9 cellular contexts compared by ENCODE assay signal in the genomic region with DNA sequence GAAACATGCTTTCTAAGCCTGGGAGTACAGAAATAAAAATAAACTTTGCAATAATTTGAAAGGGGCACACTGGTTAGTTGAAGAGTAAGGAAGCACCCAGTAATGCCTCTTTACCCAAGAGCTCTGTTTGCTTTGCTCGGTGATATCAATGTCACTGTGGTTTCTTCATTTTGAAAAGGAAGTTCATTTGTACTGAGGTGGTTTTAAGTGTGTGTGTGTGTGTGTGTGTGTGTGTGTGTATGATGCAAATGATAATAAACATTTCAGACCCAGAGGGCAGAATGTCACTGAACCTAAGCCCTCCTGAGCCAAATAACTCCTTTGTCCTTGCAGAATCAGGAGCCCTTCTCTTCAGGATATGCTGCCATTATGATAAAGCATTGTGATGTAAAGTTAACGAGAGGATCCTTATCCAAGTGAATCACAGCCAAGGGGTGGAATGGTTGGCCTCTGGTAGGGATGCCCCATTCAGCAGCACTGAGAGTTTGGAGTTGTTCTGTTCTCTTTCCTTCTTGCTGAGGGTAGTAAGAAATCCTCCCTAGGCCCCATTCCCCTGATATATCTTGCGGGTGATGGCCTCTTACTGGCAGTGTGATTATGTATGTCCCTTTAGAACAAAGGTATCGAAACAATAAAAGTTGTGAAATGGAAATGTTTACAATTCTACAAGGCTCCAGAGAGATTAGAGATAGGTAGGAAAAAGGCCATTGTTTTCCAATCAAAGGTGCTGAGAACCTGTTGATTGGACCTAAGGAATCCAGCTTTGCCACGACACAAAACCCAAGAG. TPM values are rescaled to one million over a fixed set of nuclear protein-coding genes. Genes with fewer than 3 reads are reported as not detected.
DNase-seq lines count a peak whose midpoint lies in the region; TF ChIP-seq lines count a peak whose summit lies in the region.
"Had no signal": no experiment of that assay in that cellular context is flagged by ENCODE, and none has a peak within 500 bp of the region (broad histone marks: within the 10 kb centered on the region; RNA-seq: fewer than 3 reads in every experiment).

No MANE protein-coding gene starts in this region.

- POLR2A ChIA-PET in HEK293T (lab: Yijun Ruan, JAX), result no interaction called here

- peaks cover 14% of the 10 kb centered on the region for H3F3A ChIP-seq in neural progenitor cell (ENCODE audit: low read depth)

- peaks cover 31% of the 10 kb centered on the region for H3K4me1 Mint-ChIP-seq in activated CD4-positive, alpha-beta T cell treated with anti-CD3 and anti-CD28 coated beads, Interleukin-2, amount 10 ng/mL, durations not matched to agents 24 days and 14 days
- H3K4me1 Mint-ChIP-seq in neural progenitor cell, result peaks cover 23% of the 10 kb centered on the region

- H2AFZ ChIP-seq in neural progenitor cell (replicated peaks), result no peak overlapping the region

- H3K27ac ChIP-seq in neural progenitor cell, result peak overlapping the region; percentile 16

- peaks cover 100% of the 10 kb centered on the region for H3K79me2 ChIP-seq in neural progenitor cell (ENCODE audit: low read depth)

- H3K9me3 ChIP-seq in neural progenitor cell (ENCODE audit: low read depth), result no peaks in the 10 kb centered on the region

- no peak overlapping the region for H3K27ac Mint-ChIP-seq in activated CD4-positive, alpha-beta T cell treated with anti-CD3 and anti-CD28 coated beads, Interleukin-2, amount 10 ng/mL, durations not matched to agents 24 days and 14 days
- no peak overlapping the region for H3K27ac Mint-ChIP-seq in neural progenitor cell
- H3K27ac Mint-ChIP-seq: nephron had no signal

- H3K27me3 ChIP-seq in neural progenitor cell, result no peaks in the 10 kb centered on the region

- TF ChIP-seq CTCF in neural progenitor cell (IDR thresholded peaks at IDR 0.05) (no peak), GM13976 (IDR thresholded peaks at IDR 0.05; ENCODE audit: borderline replicate concordance, control extremely low read depth, extremely low read depth, insufficient read depth, missing control alignments) (no peak)

- H3K4me1 ChIP-seq in neural progenitor cell, result peaks cover 78% of the 10 kb centered on the region

- peaks cover 27% of the 10 kb centered on the region for H3K27me3 Mint-ChIP-seq in activated CD4-positive, alpha-beta T cell treated with anti-CD3 and anti-CD28 coated beads, Interleukin-2, amount 10 ng/mL, durations not matched to agents 24 days and 14 days
- no peaks in the 10 kb centered on the region for H3K27me3 Mint-ChIP-seq in neural progenitor cell (ENCODE audit: insufficient read depth, low read depth)

- no peaks in the 10 kb centered on the region for H3K36me3 ChIP-seq in neural progenitor cell

- H3K9ac ChIP-seq in neural progenitor cell, result no peak overlapping the region

- DNase-seq in activated CD4-positive, alpha-beta T cell treated with anti-CD3 and anti-CD28 coated beads, Interleukin-2, amount 10 ng/mL, durations not matched to agents 24 days and 14 days, result peak; percentile 87
- DNase-seq in activated CD4-positive, alpha-beta T cell treated with anti-CD3 and anti-CD28 coated beads for 1 hour, result no peak
- DNase-seq in MV-4-11 (lab: John Stamatoyannopoulos, UW), result peak; percentile 82
- DNase-seq in activated gamma-delta T cell treated with anti-CD3 and anti-CD28 coated beads, Interleukin-2, amount 50 U/mL, for 16 hours (ENCODE audit: low read depth), result peak; percentile 32
- DNase-seq in neural progenitor cell (ENCODE audit: low spot score), result peak; percentile 36
- DNase-seq in HEK293T (ENCODE audit: extremely low spot score), result no peak
- DNase-seq in RPMI8226, result no peak
- DNase-seq in GM13976 (ENCODE audit: low spot score), result no peak

- in situ Hi-C loops in GM13976 (cut with MboI; ENCODE audit: low sequenced_read_pairs, unreplicated experiment), result no loop called here

- H3K4me3 ChIP-seq in neural progenitor cell, result no peak overlapping the region

- peak overlapping the region; percentile 51 for H3K4me2 ChIP-seq in neural progenitor cell

- peaks cover 73% of the 10 kb centered on the region for H4K20me1 ChIP-seq in neural progenitor cell (ENCODE audit: low read depth)

- CTCF ChIA-PET in HEK293T (lab: Yijun Ruan, JAX), result interaction anchor here (0.6 kb wide), 1 partner anchor 121 kb away, joined by 3 read pairs; no protein-coding TSS in a partner anchor

- peaks cover 2% of the 10 kb centered on the region for H3K36me3 Mint-ChIP-seq in activated CD4-positive, alpha-beta T cell treated with anti-CD3 and anti-CD28 coated beads, Interleukin-2, amount 10 ng/mL, durations not matched to agents 24 days and 14 days (ENCODE audit: low read depth)
- peaks cover 45% of the 10 kb centered on the region for H3K36me3 Mint-ChIP-seq in neural progenitor cell

- intact Hi-C loops in activated CD4-positive, alpha-beta T cell treated with anti-CD3 and anti-CD28 coated beads, Interleukin-2, amount 10 ng/mL, durations not matched to agents 24 days and 14 days (cut with micrococcal nuclease), result loop anchor here (10.0 kb wide), 1 partner anchor 1510 kb away; a partner anchor contains a TSS

- H3K4me3 Mint-ChIP-seq in activated CD4-positive, alpha-beta T cell treated with anti-CD3 and anti-CD28 coated beads, Interleukin-2, amount 10 ng/mL, durations not matched to agents 24 days and 14 days, result peak overlapping the region; percentile 10
- H3K4me3 Mint-ChIP-seq in neural progenitor cell, result no peak overlapping the region
- H3K4me3 Mint-ChIP-seq: nephron had no signal

- no peaks in the 10 kb centered on the region for H3K9me3 Mint-ChIP-seq in activated CD4-positive, alpha-beta T cell treated with anti-CD3 and anti-CD28 coated beads, Interleukin-2, amount 10 ng/mL, durations not matched to agents 24 days and 14 days
- H3K9me3 Mint-ChIP-seq in neural progenitor cell, result peaks cover 2% of the 10 kb centered on the region
- H3K9me3 Mint-ChIP-seq: nephron had no signal

TF ChIP-seq in HEK293T, 16 proteins besides CTCF, POLR2A, EP300 and RAD21:
- TF ChIP-seq CTBP1 (IDR thresholded peaks at IDR 0.05; ENCODE audit: borderline replicate concordance) (no peak), FOXM1 (IDR thresholded peaks at IDR 0.05; ENCODE audit: borderline replicate concordance) (no peak), FOXA1 (IDR thresholded peaks at IDR 0.05) (no peak), FOXK2 (IDR thresholded peaks at IDR 0.05) (no peak), LEF1 (IDR thresholded peaks at IDR 0.05; ENCODE audit: borderline replicate concordance) (no peak), ZNF384 (IDR thresholded peaks at IDR 0.05) (no peak), ARNT (IDR thresholded peaks at IDR 0.05) (no peak), TARDBP (IDR thresholded peaks at IDR 0.05) (no peak), ELF4 (IDR thresholded peaks at IDR 0.05) (no peak), HDGF (IDR thresholded peaks at IDR 0.05; ENCODE audit: borderline replicate concordance) (no peak), L3MBTL2 (conservative IDR thresholded peaks at IDR 0.05) (no peak)
- TF ChIP-seq, protein P1, sequence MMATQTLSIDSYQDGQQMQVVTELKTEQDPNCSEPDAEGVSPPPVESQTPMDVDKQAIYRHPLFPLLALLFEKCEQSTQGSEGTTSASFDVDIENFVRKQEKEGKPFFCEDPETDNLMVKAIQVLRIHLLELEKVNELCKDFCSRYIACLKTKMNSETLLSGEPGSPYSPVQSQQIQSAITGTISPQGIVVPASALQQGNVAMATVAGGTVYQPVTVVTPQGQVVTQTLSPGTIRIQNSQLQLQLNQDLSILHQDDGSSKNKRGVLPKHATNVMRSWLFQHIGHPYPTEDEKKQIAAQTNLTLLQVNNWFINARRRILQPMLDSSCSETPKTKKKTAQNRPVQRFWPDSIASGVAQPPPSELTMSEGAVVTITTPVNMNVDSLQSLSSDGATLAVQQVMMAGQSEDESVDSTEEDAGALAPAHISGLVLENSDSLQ (IDR thresholded peaks at IDR 0.05), result no peak
TF ChIP-seq in HEK293T: peak in this region for 0.

RNA-seq across cellular contexts. Expression of a gene that starts 7.6 kb away (rescaled TPM):
- total RNA-seq in activated CD4-positive, alpha-beta T cell treated with anti-CD3 and anti-CD28 coated beads, Interleukin-2, amount 10 ng/mL, durations not matched to agents 24 days and 14 days, result 0.68 and 0.85 TPM in 2 replicates
- 97.2 and 161 TPM in 2 replicates for total RNA-seq in neural progenitor cell (ENCODE audit: low replicate concordance)

Comparison
In these comparisons a context has a peak if more than half of its experiments do, and no peak if none do; other contexts are left out.
1. DNase-seq: peak in activated CD4-positive, alpha-beta T cell treated with anti-CD3 and anti-CD28 coated beads, Interleukin-2, amount 10 ng/mL, durations not matched to agents 24 days and 14 days (single experiment), MV-4-11 (single experiment), activated gamma-delta T cell treated with anti-CD3 and anti-CD28 coated beads, Interleukin-2, amount 50 U/mL, for 16 hours (single experiment) and neural progenitor cell (single experiment); none in activated CD4-positive, alpha-beta T cell treated with anti-CD3 and anti-CD28 coated beads for 1 hour (single experiment), HEK293T (single experiment), RPMI8226 (single experiment) and GM13976 (single experiment).
2. RNA of a gene that starts 7.6 kb away (total RNA-seq): 97.2 to 161 TPM in neural progenitor cell; 0.68 to 0.85 TPM in activated CD4-positive, alpha-beta T cell treated with anti-CD3 and anti-CD28 coated beads, Interleukin-2, amount 10 ng/mL, durations not matched to agents 24 days and 14 days; every median in the first group is over 10 times any median in the second.